In the genomic region with DNA sequence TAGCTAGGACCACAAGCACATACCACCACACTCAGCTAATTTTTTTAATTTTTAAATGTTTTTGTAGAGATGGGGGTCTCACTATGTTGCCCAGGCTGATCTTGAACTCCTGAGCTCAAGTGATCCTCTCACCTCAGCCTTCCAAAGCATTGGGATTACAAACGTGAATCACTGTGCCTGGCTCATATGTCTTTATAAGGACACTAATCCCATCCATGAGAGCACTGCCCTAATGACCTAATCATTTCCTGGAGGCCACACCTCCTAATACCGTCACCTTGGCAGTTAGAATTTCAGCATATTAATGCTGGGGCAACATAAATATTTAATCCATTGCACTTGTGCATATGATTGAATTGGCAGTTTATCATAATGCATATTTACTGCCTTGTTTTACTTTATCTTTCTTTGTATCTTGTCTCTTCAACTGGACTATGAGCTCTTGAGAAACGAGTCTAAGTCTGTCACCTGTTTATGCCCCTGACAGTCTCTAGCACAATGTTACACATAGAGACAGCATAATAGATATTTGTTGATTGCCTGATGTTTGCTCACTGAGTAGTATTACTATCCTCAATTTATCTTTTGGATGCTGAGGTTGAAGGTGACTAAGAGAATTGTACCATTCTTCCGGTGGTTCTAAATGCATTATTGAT, we compare ENCODE assay signal across 21 cellular contexts.
DNase-seq lines count a peak whose midpoint lies in the region; ATAC-seq and TF ChIP-seq lines count a peak whose summit lies in the region.
"Had no signal": no experiment of that assay in that cellular context is flagged by ENCODE, and none has a peak within 500 bp of the region (broad histone marks: within the 10 kb centered on the region; RNA-seq: fewer than 3 reads in every experiment).

No MANE protein-coding gene starts in this region.

- H3K36me3 Mint-ChIP-seq in CD8-positive, alpha-beta memory T cell, result no peaks in the 10 kb centered on the region

- H3K27me3 ChIP-seq in SK-N-SH (ENCODE audit: insufficient read depth), result no peaks in the 10 kb centered on the region
- H3K27me3 ChIP-seq in foreskin keratinocyte, result no peaks in the 10 kb centered on the region
- no peaks in the 10 kb centered on the region for H3K27me3 ChIP-seq in transverse colon
- H3K27me3 ChIP-seq in uterus, result no peaks in the 10 kb centered on the region
- H3K27me3 ChIP-seq in CD8-positive, alpha-beta memory T cell (ENCODE audit: insufficient read depth, low read length, poor library complexity, severe bottlenecking), result no peaks in the 10 kb centered on the region
- H3K27me3 ChIP-seq: brain microvascular endothelial cell, pancreas had no signal

- intact Hi-C loops in transverse colon (cut with DNase I; ENCODE audit: low total_unique reads) (no loop called here), uterus (cut with DNase I; ENCODE audit: low total_unique reads) (no loop called here)

- peaks cover 0 to 3% of the 10 kb centered on the region in 2 experiments; a peak in 1 of 4 replicates for H3K4me1 ChIP-seq in SK-N-SH (ENCODE audit: control insufficient read depth in 1 of 2, insufficient read depth in 2 of 2, low read depth in 1 of 2, low read length in 1 of 2)
- H3K4me1 ChIP-seq in foreskin keratinocyte, result no peaks in the 10 kb centered on the region
- H3K4me1 ChIP-seq in transverse colon, result peaks cover 0 to 32% (median 8%) of the 10 kb centered on the region in 4 donors
- H3K4me1 ChIP-seq in uterus, result no peaks in the 10 kb centered on the region
- no peaks in the 10 kb centered on the region for H3K4me1 ChIP-seq in CD8-positive, alpha-beta memory T cell (ENCODE audit: insufficient read depth, low read length)
- H3K4me1 ChIP-seq: left ventricle myocardium inferior, pancreas had no signal

- TF ChIP-seq RAD21 in SK-N-SH (IDR thresholded peaks at IDR 0.05; ENCODE audit: low read length), result no peak

- H3K4me1 Mint-ChIP-seq in CD8-positive, alpha-beta memory T cell, result no peaks in the 10 kb centered on the region
- H3K4me1 Mint-ChIP-seq: activated naive CD8-positive, alpha-beta T cell treated with anti-CD3 and anti-CD28 coated beads for 36 hours; B cell; naive B cell had no signal

- no peak overlapping the region for H2AFZ ChIP-seq in SK-N-SH (ENCODE audit: low read depth)

- no peaks in the 10 kb centered on the region for H3K9me2 ChIP-seq in SK-N-SH

- 56% methylated on average over 4 of the region's 4 CpGs for WGBS in SK-N-SH (ENCODE audit: low lambda C conversion rate)
- WGBS in transverse colon (ENCODE audit: low coverage in 1 of 2), 2 donors, result 41% methylated on average over 4 of the region's 4 CpGs

- in situ Hi-C loops in transverse colon (cut with MboI; ENCODE audit: low pct_ligation_motif_present in 1 of 4, low pct_unique_long_range_greater_than_20kb in 1 of 4, low sequenced_read_pairs in 3 of 4), result no loop called here

- no peak overlapping the region for H3K27ac Mint-ChIP-seq in CD8-positive, alpha-beta memory T cell
- H3K27ac Mint-ChIP-seq: activated naive CD8-positive, alpha-beta T cell treated with anti-CD3 and anti-CD28 coated beads for 36 hours; B cell; naive B cell; stimulated activated naive CD8-positive, alpha-beta T cell treated with anti-CD3 and anti-CD28 coated beads, Interleukin-15, Interleukin-2, amounts not matched to agents 100 ng/mL and 50 ng/mL, for 24 hours had no signal

- no peak for TF ChIP-seq POLR2A in transverse colon (IDR thresholded peaks at IDR 0.05)
- TF ChIP-seq POLR2A in uterus (IDR thresholded peaks at IDR 0.05), result no peak

- no peaks in the 10 kb centered on the region for H4K20me1 ChIP-seq in SK-N-SH (ENCODE audit: insufficient read depth)

- no peaks in the 10 kb centered on the region for H3K36me3 ChIP-seq in SK-N-SH (replicated peaks in 1 of 2; ENCODE audit: control insufficient read depth in 1 of 2, insufficient read depth in 2 of 2, low read length in 1 of 2)
- no peaks in the 10 kb centered on the region for H3K36me3 ChIP-seq in transverse colon
- H3K36me3 ChIP-seq in uterus, result no peaks in the 10 kb centered on the region
- H3K36me3 ChIP-seq in CD8-positive, alpha-beta memory T cell (ENCODE audit: insufficient read depth, low read length), result no peaks in the 10 kb centered on the region
- H3K36me3 ChIP-seq: brain microvascular endothelial cell, left ventricle myocardium inferior, pancreas had no signal

- H3K27ac ChIP-seq in SK-N-SH (ENCODE audit: low read depth in 2 of 2, low read length in 1 of 2), result no peak overlapping the region
- H3K27ac ChIP-seq in foreskin keratinocyte, result no peak overlapping the region
- H3K27ac ChIP-seq in transverse colon, result peak overlapping the region; percentile 40 to 75 (median 65)
- H3K27ac ChIP-seq in uterus, result no peak overlapping the region
- H3K27ac ChIP-seq in CD8-positive, alpha-beta memory T cell (ENCODE audit: low read depth, low read length), result no peak overlapping the region
- H3K27ac ChIP-seq: brain microvascular endothelial cell, left ventricle myocardium inferior, pancreas had no signal

- H3K27me3 Mint-ChIP-seq in CD8-positive, alpha-beta memory T cell, result peaks cover 10 to 34% of the 10 kb centered on the region in 2 donors
- H3K27me3 Mint-ChIP-seq: naive B cell had no signal

- TF ChIP-seq CTCF in SK-N-SH (IDR thresholded peaks at IDR 0.05), result no peak
- no peak for TF ChIP-seq CTCF in foreskin keratinocyte (conservative IDR thresholded peaks at IDR 0.05)
- TF ChIP-seq CTCF in transverse colon (IDR thresholded peaks at IDR 0.05), result no peak
- TF ChIP-seq CTCF in uterus (IDR thresholded peaks at IDR 0.05), result no peak

- CTCF ChIA-PET in SK-N-SH (lab: Yijun Ruan, JAX), result interaction anchor here (0.7 to 1.4 kb wide), 2 partner anchors 46 to 52 kb away, joined by 3 read pairs; no protein-coding TSS in a partner anchor
- CTCF ChIA-PET in CD8-positive, alpha-beta memory T cell (lab: Charles Lee), result no interaction called here

- no peaks in the 10 kb centered on the region for H3K79me2 ChIP-seq in SK-N-SH (ENCODE audit: insufficient read depth)

- DNase-seq in DMS53 (lab: John Stamatoyannopoulos, UW), result peak; percentile 4
- DNase-seq in DMS53 treated with DMSO at 0.1 percent for 48 hours (lab: John Stamatoyannopoulos, UW; ENCODE audit: unreplicated experiment), result no peak
- no peak for DNase-seq in SK-N-SH
- DNase-seq in foreskin keratinocyte, result peak in 1 of 2 donors; percentile 7
- DNase-seq in transverse colon, result no peak
- no peak for DNase-seq in uterus
- DNase-seq in CD8-positive, alpha-beta memory T cell, result no peak
- DNase-seq: activated CD4-positive, CD25-positive, alpha-beta regulatory T cell treated with anti-CD3 and anti-CD28 coated beads, Interleukin-2, amount 50 U/mL, for 72 hours; activated CD8-positive, alpha-beta memory T cell treated with anti-CD3 and anti-CD28 coated beads for 24 hours; activated naive CD8-positive, alpha-beta T cell treated with anti-CD3 and anti-CD28 coated beads for 36 hours; cortex of kidney; left ventricle myocardium inferior; naive B cell; NCI-H1105; NCI-H2171; pancreas; trophoblast cell had no signal

- no peak overlapping the region for H3K9ac ChIP-seq in SK-N-SH

- TF ChIP-seq EP300 in SK-N-SH (IDR thresholded peaks at IDR 0.05; ENCODE audit: borderline replicate concordance in 1 of 2, low read depth in 1 of 2, low read length in 1 of 2) (no peak), transverse colon (IDR thresholded peaks at IDR 0.05; ENCODE audit: low read depth) (no peak)

- ATAC-seq in foreskin keratinocyte, result peak; percentile 55
- no peak for ATAC-seq in HG02970 (IDR thresholded peaks at IDR 0.05; ENCODE audit: low FRiP score, unreplicated experiment)

- no peak overlapping the region for H3K4me3 Mint-ChIP-seq in CD8-positive, alpha-beta memory T cell
- H3K4me3 Mint-ChIP-seq: activated naive CD8-positive, alpha-beta T cell treated with anti-CD3 and anti-CD28 coated beads for 36 hours; B cell; stimulated activated naive CD8-positive, alpha-beta T cell treated with anti-CD3 and anti-CD28 coated beads, Interleukin-15, Interleukin-2, amounts not matched to agents 100 ng/mL and 50 ng/mL, for 24 hours had no signal

- H3K4me3 ChIP-seq in SK-N-SH (ENCODE audit: low read depth in 2 of 2, low read length in 1 of 2) (no peak overlapping the region), transverse colon (no peak overlapping the region), uterus (no peak overlapping the region)
- H3K4me3 ChIP-seq in CD8-positive, alpha-beta memory T cell (ENCODE audit: low read length), result no peak overlapping the region
- H3K4me3 ChIP-seq: left ventricle myocardium inferior, pancreas had no signal

- POLR2A ChIA-PET in SK-N-SH (lab: Yijun Ruan, JAX), result no interaction called here
- POLR2A ChIA-PET in CD8-positive, alpha-beta memory T cell (lab: Charles Lee), result no interaction called here

- H3K9me3 Mint-ChIP-seq in CD8-positive, alpha-beta memory T cell, result peaks cover 0 to 9% (median 2%) of the 10 kb centered on the region in 5 donors

- no peaks in the 10 kb centered on the region for H3F3A ChIP-seq in SK-N-SH (replicated peaks; ENCODE audit: insufficient read depth)

- H3K9me3 ChIP-seq in SK-N-SH (no peaks in the 10 kb centered on the region), transverse colon (peaks cover 0 to 5% of the 10 kb centered on the region in 2 donors), uterus (no peaks in the 10 kb centered on the region)
- H3K9me3 ChIP-seq in CD8-positive, alpha-beta memory T cell (ENCODE audit: low read length), result no peaks in the 10 kb centered on the region
- H3K9me3 ChIP-seq: pancreas had no signal

- H3K4me2 ChIP-seq in SK-N-SH, result peak overlapping the region; percentile 4; the same call in 1 of the 2 replicates

TF ChIP-seq in SK-N-SH, 30 proteins besides CTCF, POLR2A, EP300 and RAD21 (continues in another document):
- TF ChIP-seq GATA2 (CRISPR knock-in tag; IDR thresholded peaks at IDR 0.05) (no peak), NRF1 (IDR thresholded peaks at IDR 0.05; ENCODE audit: low read depth, low read length) (no peak)

Comparison
In these comparisons a context has a peak if more than half of its experiments do, and no peak if none do; other contexts are left out.
1. H3K27ac ChIP-seq: peak in transverse colon (4 of 4); none in SK-N-SH (0 of 2), foreskin keratinocyte (single experiment), uterus (0 of 2) and CD8-positive, alpha-beta memory T cell (single experiment).